Comparison of ENCODE assay signal across 24 cellular contexts in genomic region chr7:54907981-54908380, GRCh38.
"Had no signal": no experiment of that assay in that cellular context is flagged by ENCODE, and none has a peak within 500 bp of the region (broad histone marks: within the 10 kb centered on the region; RNA-seq: fewer than 3 reads in every experiment).

No MANE protein-coding gene starts in this region.

- ATAC-seq: activated CD4-positive, alpha-beta T cell treated with anti-CD3 and anti-CD28 coated beads for 36 hours; activated T-cell treated with anti-CD3 and anti-CD28 coated beads, Interleukin-2, amount 50 U/mL, for 4 hours; esophagus mucosa; gastroesophageal sphincter; left colon; mucosa of descending colon; right cardiac atrium; T-helper 17 cell had no signal

- H3K27ac Mint-ChIP-seq: activated B cell treated with CpG ODN at 0.5 μM for 24 hours; activated CD4-positive, alpha-beta T cell treated with anti-CD3 and anti-CD28 coated beads for 36 hours; activated naive CD4-positive, alpha-beta T cell treated with anti-CD3 and anti-CD28 coated beads, Interleukin-2, amount 10 ng/mL, durations not matched to agents 7 days and 5 days; dendritic cell treated with granulocyte-macrophage colony-stimulating factor and Interleukin-4, amounts not matched to agents 40 ng/mL and 50 ng/mL, for 4 days; nephron progenitor cell; stimulated activated naive CD8-positive, alpha-beta T cell treated with anti-CD3 and anti-CD28 coated beads, Interleukin-15, Interleukin-2, amounts not matched to agents 100 ng/mL and 50 ng/mL, for 24 hours; T-helper 17 cell had no signal

- H3K36me3 Mint-ChIP-seq: activated naive CD4-positive, alpha-beta T cell treated with anti-CD3 and anti-CD28 coated beads, Interleukin-2, amount 10 ng/mL, durations not matched to agents 7 days and 5 days had no signal

- H3K27ac ChIP-seq: gastroesophageal sphincter, parathyroid adenoma, tibial artery had no signal

- H3K27me3 ChIP-seq: gastroesophageal sphincter, tibial artery had no signal

- H3K9ac ChIP-seq: parathyroid adenoma had no signal

- DNase-seq: activated B cell treated with CpG ODN at 0.5 μM for 24 hours; activated CD4-positive, alpha-beta T cell treated with anti-CD3 and anti-CD28 coated beads for 36 hours; activated CD4-positive, alpha-beta T cell treated with anti-CD3 and anti-CD28 coated beads, Interleukin-2, amount 50 U/mL, for 48 hours; activated CD8-positive, alpha-beta memory T cell treated with anti-CD3 and anti-CD28 coated beads, Interleukin-2, amount 50 U/mL, for 48 hours; activated effector memory CD4-positive, alpha-beta T cell treated with anti-CD3 and anti-CD28 coated beads, Interleukin-2, amount 50 U/mL, for 16 hours; activated naive CD4-positive, alpha-beta T cell treated with anti-CD3 and anti-CD28 coated beads, Interleukin-2, amount 10 ng/mL, durations not matched to agents 7 days and 5 days; activated T-cell treated with anti-CD3 and anti-CD28 coated beads, Interleukin-2, amount 50 U/mL, for 4 hours; amygdala; effector CD4-positive, alpha-beta T cell; head of caudate nucleus; hypothalamus; left colon; mesenchymal stem cell; mucosa of descending colon; nephron progenitor cell; right cardiac atrium; stimulated activated CD4-positive, alpha-beta T cell treated with anti-CD3 and anti-CD28 coated beads, Interleukin-1b, Interleukin-23, amount 100 ng/mL, for 48 hours; T-helper 17 cell; tibial artery had no signal

- H2AFZ ChIP-seq: parathyroid adenoma had no signal

- H3K4me1 Mint-ChIP-seq: activated B cell treated with CpG ODN at 0.5 μM for 24 hours; activated CD4-positive, alpha-beta T cell treated with anti-CD3 and anti-CD28 coated beads for 36 hours; activated naive CD4-positive, alpha-beta T cell treated with anti-CD3 and anti-CD28 coated beads, Interleukin-2, amount 10 ng/mL, durations not matched to agents 7 days and 5 days; T-helper 17 cell had no signal

- H3K9me3 Mint-ChIP-seq: activated naive CD4-positive, alpha-beta T cell treated with anti-CD3 and anti-CD28 coated beads, Interleukin-2, amount 10 ng/mL, durations not matched to agents 7 days and 5 days; stimulated activated naive CD8-positive, alpha-beta T cell treated with anti-CD3 and anti-CD28 coated beads, Interleukin-15, Interleukin-2, amounts not matched to agents 100 ng/mL and 50 ng/mL, for 24 hours had no signal

- H3K4me3 Mint-ChIP-seq: activated B cell treated with CpG ODN at 0.5 μM for 24 hours; activated CD4-positive, alpha-beta T cell treated with anti-CD3 and anti-CD28 coated beads for 36 hours; activated naive CD4-positive, alpha-beta T cell treated with anti-CD3 and anti-CD28 coated beads, Interleukin-2, amount 10 ng/mL, durations not matched to agents 7 days and 5 days; activated T-cell treated with anti-CD3 and anti-CD28 coated beads, Interleukin-2, amount 50 U/mL, for 4 hours; dendritic cell treated with granulocyte-macrophage colony-stimulating factor and Interleukin-4, amounts not matched to agents 40 ng/mL and 50 ng/mL, for 4 days; nephron progenitor cell; stimulated activated naive CD8-positive, alpha-beta T cell treated with anti-CD3 and anti-CD28 coated beads, Interleukin-15, Interleukin-2, amounts not matched to agents 100 ng/mL and 50 ng/mL, for 24 hours; T-helper 17 cell had no signal

- H3K4me3 ChIP-seq: gastroesophageal sphincter, mucosa of descending colon, tibial artery had no signal

- H3K9me3 ChIP-seq: gastroesophageal sphincter, mucosa of descending colon had no signal

- H3K36me3 ChIP-seq: gastroesophageal sphincter, tibial artery had no signal

- H3K79me2 ChIP-seq: parathyroid adenoma had no signal

- H3K4me1 ChIP-seq: gastroesophageal sphincter, parathyroid adenoma, tibial artery had no signal

- H3K27me3 Mint-ChIP-seq: activated B cell treated with CpG ODN at 0.5 μM for 24 hours; activated naive CD4-positive, alpha-beta T cell treated with anti-CD3 and anti-CD28 coated beads, Interleukin-2, amount 10 ng/mL, durations not matched to agents 7 days and 5 days; dendritic cell treated with granulocyte-macrophage colony-stimulating factor and Interleukin-4, amounts not matched to agents 40 ng/mL and 50 ng/mL, for 4 days; stimulated activated naive CD8-positive, alpha-beta T cell treated with anti-CD3 and anti-CD28 coated beads, Interleukin-15, Interleukin-2, amounts not matched to agents 100 ng/mL and 50 ng/mL, for 24 hours; T-helper 17 cell had no signal
